Comparison of ENCODE assay signal across 1 cellular context in genomic region chrX:123764967-123765871, GRCh38.
TF ChIP-seq lines count a peak whose summit lies in the region.

No MANE protein-coding gene starts in this region.

TF ChIP-seq in K562, 482 proteins besides CTCF, POLR2A, EP300 and RAD21 (continued from another document):
- TF ChIP-seq ZBTB26 (CRISPR knock-in tag; IDR thresholded peaks at IDR 0.05) = no peak
- TF ChIP-seq ZNF140 (CRISPR knock-in tag; IDR thresholded peaks at IDR 0.05) = no peak
- no peak for TF ChIP-seq MYBL2 (IDR thresholded peaks at IDR 0.05; ENCODE audit: low read depth)
- TF ChIP-seq MYBL2 (CRISPR knock-in tag; IDR thresholded peaks at IDR 0.05; ENCODE audit: borderline replicate concordance) = no peak
- no peak for TF ChIP-seq CBX2 (IDR thresholded peaks at IDR 0.05; ENCODE audit: insufficient read depth, low read length, poor library complexity, severe bottlenecking)
- no peak for TF ChIP-seq RBM39 (optimal IDR thresholded peaks at IDR 0.05; ENCODE audit: low read depth, low read length)
- TF ChIP-seq, protein P1, sequence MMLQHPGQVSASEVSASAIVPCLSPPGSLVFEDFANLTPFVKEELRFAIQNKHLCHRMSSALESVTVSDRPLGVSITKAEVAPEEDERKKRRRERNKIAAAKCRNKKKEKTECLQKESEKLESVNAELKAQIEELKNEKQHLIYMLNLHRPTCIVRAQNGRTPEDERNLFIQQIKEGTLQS (IDR thresholded peaks at IDR 0.05) = no peak
- TF ChIP-seq, protein P1 (CRISPR knock-in tag; conservative IDR thresholded peaks at IDR 0.05) = no peak
- no peak for TF ChIP-seq ASH1L (IDR thresholded peaks at IDR 0.05; ENCODE audit: borderline replicate concordance, low read depth, partially characterized antibody)
- no peak for TF ChIP-seq SNIP1 (IDR thresholded peaks at IDR 0.05; ENCODE audit: low read depth)
- no peak for TF ChIP-seq MCM3 (IDR thresholded peaks at IDR 0.05)
- no peak for TF ChIP-seq NCOA4 (IDR thresholded peaks at IDR 0.05; ENCODE audit: partially characterized antibody)
- TF ChIP-seq, protein P2, sequence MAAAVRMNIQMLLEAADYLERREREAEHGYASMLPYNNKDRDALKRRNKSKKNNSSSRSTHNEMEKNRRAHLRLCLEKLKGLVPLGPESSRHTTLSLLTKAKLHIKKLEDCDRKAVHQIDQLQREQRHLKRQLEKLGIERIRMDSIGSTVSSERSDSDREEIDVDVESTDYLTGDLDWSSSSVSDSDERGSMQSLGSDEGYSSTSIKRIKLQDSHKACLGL (CRISPR knock-in tag; IDR thresholded peaks at IDR 0.05; ENCODE audit: borderline replicate concordance, poor library complexity, severe bottlenecking) = no peak
- TF ChIP-seq, protein P3, sequence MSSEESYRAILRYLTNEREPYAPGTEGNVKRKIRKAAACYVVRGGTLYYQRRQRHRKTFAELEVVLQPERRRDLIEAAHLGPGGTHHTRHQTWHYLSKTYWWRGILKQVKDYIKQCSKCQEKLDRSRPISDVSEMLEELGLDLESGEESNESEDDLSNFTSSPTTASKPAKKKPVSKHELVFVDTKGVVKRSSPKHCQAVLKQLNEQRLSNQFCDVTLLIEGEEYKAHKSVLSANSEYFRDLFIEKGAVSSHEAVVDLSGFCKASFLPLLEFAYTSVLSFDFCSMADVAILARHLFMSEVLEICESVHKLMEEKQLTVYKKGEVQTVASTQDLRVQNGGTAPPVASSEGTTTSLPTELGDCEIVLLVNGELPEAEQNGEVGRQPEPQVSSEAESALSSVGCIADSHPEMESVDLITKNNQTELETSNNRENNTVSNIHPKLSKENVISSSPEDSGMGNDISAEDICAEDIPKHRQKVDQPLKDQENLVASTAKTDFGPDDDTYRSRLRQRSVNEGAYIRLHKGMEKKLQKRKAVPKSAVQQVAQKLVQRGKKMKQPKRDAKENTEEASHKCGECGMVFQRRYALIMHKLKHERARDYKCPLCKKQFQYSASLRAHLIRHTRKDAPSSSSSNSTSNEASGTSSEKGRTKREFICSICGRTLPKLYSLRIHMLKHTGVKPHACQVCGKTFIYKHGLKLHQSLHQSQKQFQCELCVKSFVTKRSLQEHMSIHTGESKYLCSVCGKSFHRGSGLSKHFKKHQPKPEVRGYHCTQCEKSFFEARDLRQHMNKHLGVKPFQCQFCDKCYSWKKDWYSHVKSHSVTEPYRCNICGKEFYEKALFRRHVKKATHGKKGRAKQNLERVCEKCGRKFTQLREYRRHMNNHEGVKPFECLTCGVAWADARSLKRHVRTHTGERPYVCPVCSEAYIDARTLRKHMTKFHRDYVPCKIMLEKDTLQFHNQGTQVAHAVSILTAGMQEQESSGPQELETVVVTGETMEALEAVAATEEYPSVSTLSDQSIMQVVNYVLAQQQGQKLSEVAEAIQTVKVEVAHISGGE (CRISPR knock-in tag; IDR thresholded peaks at IDR 0.05) = peak in 1 of 3 experiments; percentile 78; a peak in 2 of 6 replicates
- no peak for TF ChIP-seq ZNF75A (CRISPR knock-in tag; IDR thresholded peaks at IDR 0.05)
- TF ChIP-seq POLR2H (tag; IDR thresholded peaks at IDR 0.05; ENCODE audit: low read depth) = peak; percentile 84
- TF ChIP-seq ZNF436 (CRISPR knock-in tag; IDR thresholded peaks at IDR 0.05) = no peak
- TF ChIP-seq ZC3H11A (IDR thresholded peaks at IDR 0.05; ENCODE audit: low read depth, low read length) = no peak
- no peak for TF ChIP-seq XRCC5 (IDR thresholded peaks at IDR 0.05; ENCODE audit: low read depth, low read length)
- TF ChIP-seq HIVEP1 (CRISPR knock-in tag; IDR thresholded peaks at IDR 0.05) = no peak
- TF ChIP-seq PTTG1 (tag; IDR thresholded peaks at IDR 0.05; ENCODE audit: low read depth) = no peak
- TF ChIP-seq, protein P4, sequence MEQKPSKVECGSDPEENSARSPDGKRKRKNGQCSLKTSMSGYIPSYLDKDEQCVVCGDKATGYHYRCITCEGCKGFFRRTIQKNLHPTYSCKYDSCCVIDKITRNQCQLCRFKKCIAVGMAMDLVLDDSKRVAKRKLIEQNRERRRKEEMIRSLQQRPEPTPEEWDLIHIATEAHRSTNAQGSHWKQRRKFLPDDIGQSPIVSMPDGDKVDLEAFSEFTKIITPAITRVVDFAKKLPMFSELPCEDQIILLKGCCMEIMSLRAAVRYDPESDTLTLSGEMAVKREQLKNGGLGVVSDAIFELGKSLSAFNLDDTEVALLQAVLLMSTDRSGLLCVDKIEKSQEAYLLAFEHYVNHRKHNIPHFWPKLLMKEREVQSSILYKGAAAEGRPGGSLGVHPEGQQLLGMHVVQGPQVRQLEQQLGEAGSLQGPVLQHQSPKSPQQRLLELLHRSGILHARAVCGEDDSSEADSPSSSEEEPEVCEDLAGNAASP (IDR thresholded peaks at IDR 0.05) = no peak
- no peak for TF ChIP-seq RBBP5 (IDR thresholded peaks at IDR 0.05; ENCODE audit: borderline replicate concordance, insufficient read depth, low read length, poor library complexity, severe bottlenecking)
- peak; percentile 88 for TF ChIP-seq POLR2G (IDR thresholded peaks at IDR 0.05; ENCODE audit: low read depth, low read length)
- TF ChIP-seq ARHGAP35 (IDR thresholded peaks at IDR 0.05; ENCODE audit: partially characterized antibody) = no peak
- TF ChIP-seq ELK1 (CRISPR knock-in tag; IDR thresholded peaks at IDR 0.05) = no peak
- no peak for TF ChIP-seq FOXJ2 (tag; IDR thresholded peaks at IDR 0.05)
- TF ChIP-seq C11orf30 (IDR thresholded peaks at IDR 0.05; ENCODE audit: low read depth) = no peak
- no peak for TF ChIP-seq PPARD (CRISPR knock-in tag; IDR thresholded peaks at IDR 0.05)
- 0 out of 2 replicates have a peak, but pooled peaks have one; percentile 16 for TF ChIP-seq CBX5 (IDR thresholded peaks at IDR 0.05; ENCODE audit: borderline replicate concordance, low read depth)
- no peak for TF ChIP-seq TAL1 (IDR thresholded peaks at IDR 0.05)
- TF ChIP-seq, protein P5, sequence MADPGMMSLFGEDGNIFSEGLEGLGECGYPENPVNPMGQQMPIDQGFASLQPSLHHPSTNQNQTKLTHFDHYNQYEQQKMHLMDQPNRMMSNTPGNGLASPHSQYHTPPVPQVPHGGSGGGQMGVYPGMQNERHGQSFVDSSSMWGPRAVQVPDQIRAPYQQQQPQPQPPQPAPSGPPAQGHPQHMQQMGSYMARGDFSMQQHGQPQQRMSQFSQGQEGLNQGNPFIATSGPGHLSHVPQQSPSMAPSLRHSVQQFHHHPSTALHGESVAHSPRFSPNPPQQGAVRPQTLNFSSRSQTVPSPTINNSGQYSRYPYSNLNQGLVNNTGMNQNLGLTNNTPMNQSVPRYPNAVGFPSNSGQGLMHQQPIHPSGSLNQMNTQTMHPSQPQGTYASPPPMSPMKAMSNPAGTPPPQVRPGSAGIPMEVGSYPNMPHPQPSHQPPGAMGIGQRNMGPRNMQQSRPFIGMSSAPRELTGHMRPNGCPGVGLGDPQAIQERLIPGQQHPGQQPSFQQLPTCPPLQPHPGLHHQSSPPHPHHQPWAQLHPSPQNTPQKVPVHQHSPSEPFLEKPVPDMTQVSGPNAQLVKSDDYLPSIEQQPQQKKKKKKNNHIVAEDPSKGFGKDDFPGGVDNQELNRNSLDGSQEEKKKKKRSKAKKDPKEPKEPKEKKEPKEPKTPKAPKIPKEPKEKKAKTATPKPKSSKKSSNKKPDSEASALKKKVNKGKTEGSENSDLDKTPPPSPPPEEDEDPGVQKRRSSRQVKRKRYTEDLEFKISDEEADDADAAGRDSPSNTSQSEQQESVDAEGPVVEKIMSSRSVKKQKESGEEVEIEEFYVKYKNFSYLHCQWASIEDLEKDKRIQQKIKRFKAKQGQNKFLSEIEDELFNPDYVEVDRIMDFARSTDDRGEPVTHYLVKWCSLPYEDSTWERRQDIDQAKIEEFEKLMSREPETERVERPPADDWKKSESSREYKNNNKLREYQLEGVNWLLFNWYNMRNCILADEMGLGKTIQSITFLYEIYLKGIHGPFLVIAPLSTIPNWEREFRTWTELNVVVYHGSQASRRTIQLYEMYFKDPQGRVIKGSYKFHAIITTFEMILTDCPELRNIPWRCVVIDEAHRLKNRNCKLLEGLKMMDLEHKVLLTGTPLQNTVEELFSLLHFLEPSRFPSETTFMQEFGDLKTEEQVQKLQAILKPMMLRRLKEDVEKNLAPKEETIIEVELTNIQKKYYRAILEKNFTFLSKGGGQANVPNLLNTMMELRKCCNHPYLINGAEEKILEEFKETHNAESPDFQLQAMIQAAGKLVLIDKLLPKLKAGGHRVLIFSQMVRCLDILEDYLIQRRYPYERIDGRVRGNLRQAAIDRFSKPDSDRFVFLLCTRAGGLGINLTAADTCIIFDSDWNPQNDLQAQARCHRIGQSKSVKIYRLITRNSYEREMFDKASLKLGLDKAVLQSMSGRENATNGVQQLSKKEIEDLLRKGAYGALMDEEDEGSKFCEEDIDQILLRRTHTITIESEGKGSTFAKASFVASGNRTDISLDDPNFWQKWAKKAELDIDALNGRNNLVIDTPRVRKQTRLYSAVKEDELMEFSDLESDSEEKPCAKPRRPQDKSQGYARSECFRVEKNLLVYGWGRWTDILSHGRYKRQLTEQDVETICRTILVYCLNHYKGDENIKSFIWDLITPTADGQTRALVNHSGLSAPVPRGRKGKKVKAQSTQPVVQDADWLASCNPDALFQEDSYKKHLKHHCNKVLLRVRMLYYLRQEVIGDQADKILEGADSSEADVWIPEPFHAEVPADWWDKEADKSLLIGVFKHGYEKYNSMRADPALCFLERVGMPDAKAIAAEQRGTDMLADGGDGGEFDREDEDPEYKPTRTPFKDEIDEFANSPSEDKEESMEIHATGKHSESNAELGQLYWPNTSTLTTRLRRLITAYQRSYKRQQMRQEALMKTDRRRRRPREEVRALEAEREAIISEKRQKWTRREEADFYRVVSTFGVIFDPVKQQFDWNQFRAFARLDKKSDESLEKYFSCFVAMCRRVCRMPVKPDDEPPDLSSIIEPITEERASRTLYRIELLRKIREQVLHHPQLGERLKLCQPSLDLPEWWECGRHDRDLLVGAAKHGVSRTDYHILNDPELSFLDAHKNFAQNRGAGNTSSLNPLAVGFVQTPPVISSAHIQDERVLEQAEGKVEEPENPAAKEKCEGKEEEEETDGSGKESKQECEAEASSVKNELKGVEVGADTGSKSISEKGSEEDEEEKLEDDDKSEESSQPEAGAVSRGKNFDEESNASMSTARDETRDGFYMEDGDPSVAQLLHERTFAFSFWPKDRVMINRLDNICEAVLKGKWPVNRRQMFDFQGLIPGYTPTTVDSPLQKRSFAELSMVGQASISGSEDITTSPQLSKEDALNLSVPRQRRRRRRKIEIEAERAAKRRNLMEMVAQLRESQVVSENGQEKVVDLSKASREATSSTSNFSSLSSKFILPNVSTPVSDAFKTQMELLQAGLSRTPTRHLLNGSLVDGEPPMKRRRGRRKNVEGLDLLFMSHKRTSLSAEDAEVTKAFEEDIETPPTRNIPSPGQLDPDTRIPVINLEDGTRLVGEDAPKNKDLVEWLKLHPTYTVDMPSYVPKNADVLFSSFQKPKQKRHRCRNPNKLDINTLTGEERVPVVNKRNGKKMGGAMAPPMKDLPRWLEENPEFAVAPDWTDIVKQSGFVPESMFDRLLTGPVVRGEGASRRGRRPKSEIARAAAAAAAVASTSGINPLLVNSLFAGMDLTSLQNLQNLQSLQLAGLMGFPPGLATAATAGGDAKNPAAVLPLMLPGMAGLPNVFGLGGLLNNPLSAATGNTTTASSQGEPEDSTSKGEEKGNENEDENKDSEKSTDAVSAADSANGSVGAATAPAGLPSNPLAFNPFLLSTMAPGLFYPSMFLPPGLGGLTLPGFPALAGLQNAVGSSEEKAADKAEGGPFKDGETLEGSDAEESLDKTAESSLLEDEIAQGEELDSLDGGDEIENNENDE (IDR thresholded peaks at IDR 0.05; ENCODE audit: low read depth, low read length) = no peak
- no peak for TF ChIP-seq STAT5B (CRISPR knock-in tag; IDR thresholded peaks at IDR 0.05)
TF ChIP-seq in K562: peak in this region for 50.
